In the genomic region with DNA sequence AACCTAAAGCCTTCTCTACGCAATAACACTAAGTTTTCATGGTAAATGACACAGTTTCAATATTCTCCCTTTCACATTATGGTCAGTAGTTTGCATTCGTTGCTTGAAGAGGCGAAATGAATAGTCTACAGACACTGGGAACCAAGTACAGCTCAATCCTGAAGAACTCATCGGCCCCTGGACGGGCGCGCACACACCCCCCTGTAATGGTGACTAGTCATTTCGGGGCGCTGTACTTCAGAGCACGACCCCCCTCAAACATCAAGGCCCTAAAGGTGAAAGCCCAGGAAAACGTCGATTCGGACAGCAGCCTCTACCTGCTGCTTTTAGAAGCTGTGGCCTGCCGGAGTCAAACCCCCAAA, we compare ENCODE assay signal across 8 cellular contexts. TPM values are rescaled to one million over a fixed set of nuclear protein-coding genes. Genes with fewer than 3 reads are reported as not detected.
DNase-seq lines count a peak whose midpoint lies in the region; ATAC-seq, FAIRE-seq and TF ChIP-seq lines count a peak whose summit lies in the region.

No MANE protein-coding gene starts in this region.

- DNase-seq in CD4-positive, alpha-beta memory T cell, result peak in 1 of 5 donors; percentile 5
- DNase-seq in activated naive CD4-positive, alpha-beta T cell treated with anti-CD3 and anti-CD28 coated beads, Interleukin-2, amount 50 U/mL, for 72 hours (ENCODE audit: low spot score in 2 of 2), result no peak
- DNase-seq in spleen (no peak), GM12892 (ENCODE audit: insufficient read length) (no peak), NCI-H510A treated with DMSO at 0.1 percent for 48 hours (lab: John Stamatoyannopoulos, UW) (no peak)

- TF ChIP-seq CTCF in spleen (IDR thresholded peaks at IDR 0.05 in 8 of 11, conservative IDR thresholded peaks at IDR 0.05 in 3 of 11), result no peak

- no peak for FAIRE-seq in GM12892 (lab: Jason Lieb, UNC)

- peaks cover 29 to 58% (median 42%) of the 10 kb centered on the region in 4 donors for H3K4me1 Mint-ChIP-seq in CD4-positive, alpha-beta memory T cell

- H3K4me1 ChIP-seq in CD4-positive, alpha-beta memory T cell (ENCODE audit: insufficient read depth, low read length), result peaks cover 46% of the 10 kb centered on the region
- H3K4me1 ChIP-seq in iPS-15b (ENCODE audit: control insufficient read depth, insufficient read depth, low read length), result peaks cover 9% of the 10 kb centered on the region
- peaks cover 18 to 91% (median 74%) of the 10 kb centered on the region in 6 donors for H3K4me1 ChIP-seq in spleen

- POLR2A ChIA-PET in CD4-positive, alpha-beta memory T cell (lab: Charles Lee; ENCODE audit: partially characterized antibody), result interaction anchor here (1.0 to 2.3 kb wide), 6 partner anchors 9 to 550 kb away, joined by 3 to 14 read pairs (median 4); a partner anchor contains a TSS

- H3K36me3 ChIP-seq in CD4-positive, alpha-beta memory T cell (ENCODE audit: insufficient read depth, low read length), result no peaks in the 10 kb centered on the region
- no peaks in the 10 kb centered on the region for H3K36me3 ChIP-seq in iPS-15b (ENCODE audit: control insufficient read depth, insufficient read depth, low read length)
- H3K36me3 ChIP-seq in spleen, result peaks cover 0 to 10% (median 0%) of the 10 kb centered on the region in 6 donors

- peak overlapping the region; percentile 94 to 99 (median 98) for H3K4me3 Mint-ChIP-seq in CD4-positive, alpha-beta memory T cell

- no peak for TF ChIP-seq POLR2A in spleen (IDR thresholded peaks at IDR 0.05)
- no peak for TF ChIP-seq POLR2A in GM12892 (IDR thresholded peaks at IDR 0.05; ENCODE audit: low read depth, low read length)

- H3K9ac ChIP-seq in iPS-15b (ENCODE audit: low read depth, low read length), result peak overlapping the region; percentile 84

- H3K36me3 Mint-ChIP-seq in CD4-positive, alpha-beta memory T cell, result peaks cover 8 to 10% of the 10 kb centered on the region in 2 donors
- peaks cover 15 to 17% of the 10 kb centered on the region in 2 donors for H3K36me3 Mint-ChIP-seq in activated naive CD4-positive, alpha-beta T cell treated with anti-CD3 and anti-CD28 coated beads, Interleukin-2, amount 50 U/mL, for 72 hours

- H3K27ac ChIP-seq in CD4-positive, alpha-beta memory T cell (ENCODE audit: low read depth, low read length), result peak overlapping the region; percentile 76
- H3K27ac ChIP-seq in spleen, result peak overlapping the region; percentile 95 to 99 (median 98)

- peaks cover 0 to under 1% (median 0%) of the 10 kb centered on the region in 8 donors for H3K9me3 Mint-ChIP-seq in CD4-positive, alpha-beta memory T cell
- no peaks in the 10 kb centered on the region for H3K9me3 Mint-ChIP-seq in activated naive CD4-positive, alpha-beta T cell treated with anti-CD3 and anti-CD28 coated beads, Interleukin-2, amount 50 U/mL, for 72 hours

- no peaks in the 10 kb centered on the region for H3K27me3 Mint-ChIP-seq in CD4-positive, alpha-beta memory T cell

- intact Hi-C loops in CD4-positive, alpha-beta memory T cell (cut with micrococcal nuclease), result loop anchor here (1.0 kb wide), 1 partner anchor 52 kb away; no protein-coding TSS in a partner anchor
- intact Hi-C loops in spleen (cut with DNase I; ENCODE audit: low total_unique reads), result no loop called here

- H3K27ac Mint-ChIP-seq in CD4-positive, alpha-beta memory T cell, result peak overlapping the region; percentile 94 to 98 (median 97)
- peak overlapping the region; percentile 100 for H3K27ac Mint-ChIP-seq in activated naive CD4-positive, alpha-beta T cell treated with anti-CD3 and anti-CD28 coated beads, Interleukin-2, amount 50 U/mL, for 72 hours

- peak; percentile 15 for ATAC-seq in HG02885 (IDR thresholded peaks at IDR 0.05; ENCODE audit: poor library complexity, unreplicated experiment)
- ATAC-seq in activated naive CD4-positive, alpha-beta T cell treated with anti-CD3 and anti-CD28 coated beads, Interleukin-2, amount 50 U/mL, for 72 hours, result peak in 1 of 2 donors; percentile 46
- ATAC-seq in HG02840 (IDR thresholded peaks at IDR 0.05; ENCODE audit: low FRiP score, unreplicated experiment), result no peak

- no peaks in the 10 kb centered on the region for H3K27me3 ChIP-seq in CD4-positive, alpha-beta memory T cell (ENCODE audit: insufficient read depth, low read length)
- H3K27me3 ChIP-seq in iPS-15b (ENCODE audit: control insufficient read depth, insufficient read depth, low read length) (peaks cover 10% of the 10 kb centered on the region), spleen (replicated peaks in 1 of 7) (no peaks in the 10 kb centered on the region)

- peak overlapping the region; percentile 80 to 81 for H3K4me3 ChIP-seq in CD4-positive, alpha-beta memory T cell (ENCODE audit: low read length in 2 of 2)
- H3K4me3 ChIP-seq in iPS-15b (ENCODE audit: low read depth, low read length), result peak overlapping the region; percentile 69
- H3K4me3 ChIP-seq in spleen, result peak overlapping the region; percentile 79 to 97 (median 92)

- CTCF ChIA-PET in CD4-positive, alpha-beta memory T cell (lab: Charles Lee; ENCODE audit: partially characterized antibody), result interaction anchor here (1.2 to 2.2 kb wide), 4 partner anchors 15 to 275 kb away, joined by 3 to 8 read pairs (median 4); a partner anchor contains a TSS

- H3K9me3 ChIP-seq in CD4-positive, alpha-beta memory T cell (ENCODE audit: control insufficient read depth in 1 of 2, low read length in 2 of 2), result no peaks in the 10 kb centered on the region
- no peaks in the 10 kb centered on the region for H3K9me3 ChIP-seq in iPS-15b (ENCODE audit: control insufficient read depth, insufficient read depth, low read length)
- H3K9me3 ChIP-seq in spleen, result no peaks in the 10 kb centered on the region

- WGBS in spleen, 5 donors, result 1 to 2% (median 2%) methylated on average over 13 to 14 of the region's 14 CpGs

RNA-seq across cellular contexts. Expression of a gene that starts 1.0 kb away (rescaled TPM):
- total RNA-seq in CD4-positive, alpha-beta memory T cell, result 10 to 100 TPM; 79.8 to 80.4 TPM
- 10 to 100 TPM; 54.3 to 78.8 TPM for polyA plus RNA-seq in CD4-positive, alpha-beta memory T cell
- 10 to 100 TPM; 42.0 to 46.5 TPM for total RNA-seq in activated naive CD4-positive, alpha-beta T cell treated with anti-CD3 and anti-CD28 coated beads, Interleukin-2, amount 50 U/mL, for 72 hours
- total RNA-seq in spleen, result 100 to 1,000 TPM in 2 of 7 donors, 10 to 100 TPM in 5; 83.6 to 115 (median 96.8) TPM
- polyA plus RNA-seq in spleen, result 10 to 100 TPM; 21.7 to 32.6 (median 24.5) TPM
- 31.0 TPM for polyA plus RNA-seq in GM12892 (2012; ENCODE audit: missing spikeins)

RNA-seq across cellular contexts. Expression of a gene that starts 53.6 kb away (rescaled TPM):
- total RNA-seq in CD4-positive, alpha-beta memory T cell, result not detected
- not detected for polyA plus RNA-seq in CD4-positive, alpha-beta memory T cell
- not detected for total RNA-seq in activated naive CD4-positive, alpha-beta T cell treated with anti-CD3 and anti-CD28 coated beads, Interleukin-2, amount 50 U/mL, for 72 hours
- total RNA-seq in spleen, result under 1 TPM in 1 of 7 donors, not detected in 6; 0.23 TPM
- polyA plus RNA-seq in spleen, result not detected
- polyA plus RNA-seq in GM12892 (2012; ENCODE audit: missing spikeins), result 0.11 TPM
